Comparison of ENCODE assay signal across 12 cellular contexts in the genomic region with DNA sequence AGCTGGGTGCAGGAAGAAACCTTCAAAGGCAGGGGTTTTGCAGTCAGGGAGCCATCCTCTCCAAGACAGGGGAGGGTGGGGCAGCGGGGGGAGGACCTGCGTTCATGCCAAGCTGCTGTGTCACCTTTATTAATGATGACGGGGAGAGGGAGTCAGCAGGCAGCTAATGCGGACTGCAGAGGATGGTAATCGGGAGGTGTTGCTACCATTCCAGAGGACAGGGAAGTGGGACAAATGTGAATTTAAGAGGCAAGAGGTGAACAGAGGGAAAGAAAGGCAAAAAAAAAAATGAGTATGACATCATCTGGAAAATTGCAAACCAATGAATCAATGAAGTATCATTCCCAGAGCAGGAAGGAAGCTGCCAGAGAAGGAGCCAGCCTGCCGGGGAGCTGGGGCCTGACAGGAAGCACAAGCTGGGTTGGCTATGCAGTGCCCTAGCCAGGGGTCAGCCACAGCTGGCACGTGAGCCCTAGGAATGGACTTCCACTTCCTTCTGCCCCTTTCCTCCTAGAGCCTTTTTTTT. TPM values are rescaled to one million over a fixed set of nuclear protein-coding genes. Genes with fewer than 3 reads are reported as not detected.
DNase-seq lines count a peak whose midpoint lies in the region; ATAC-seq, FAIRE-seq and TF ChIP-seq lines count a peak whose summit lies in the region.
"Had no signal": no experiment of that assay in that cellular context is flagged by ENCODE, and none has a peak within 500 bp of the region (broad histone marks: within the 10 kb centered on the region; RNA-seq: fewer than 3 reads in every experiment).

No MANE protein-coding gene starts in this region.

- CTCF ChIA-PET in endothelial cell of umbilical vein (lab: Charles Lee): interaction anchor here (0.7 to 2.8 kb wide), 15 partner anchors 9 to 273 kb away, joined by 3 to 74 read pairs (median 4); a partner anchor contains a TSS

- no TSS peak for BruUV-seq in endothelial cell of umbilical vein (replicated peaks; lab: Mats Ljungman, UMichigan)

- H3K27ac ChIP-seq in endothelial cell of umbilical vein (ENCODE audit: insufficient read depth, low read depth, low read length) (peak overlapping the region; percentile 97), mesodermal cell (ENCODE audit: low read depth, low read length, severe bottlenecking) (peak overlapping the region; percentile 76), dorsolateral prefrontal cortex (no peak overlapping the region), gastroesophageal sphincter (no peak overlapping the region)
- H3K27ac ChIP-seq: transverse colon had no signal

- dilution Hi-C loops in endothelial cell of umbilical vein (cut with MboI; ENCODE audit: extremely low pct_ligation_motif_present, low sequenced_read_pairs): no loop called here

- H3K9ac ChIP-seq in endothelial cell of umbilical vein (replicated peaks; ENCODE audit: extremely low read depth, insufficient read depth, low read length): peak overlapping the region; percentile 77

- no peaks in the 10 kb centered on the region for H3K9me1 ChIP-seq in endothelial cell of umbilical vein (replicated peaks; ENCODE audit: control insufficient read depth, extremely low read depth, insufficient read depth, low read length)

- peaks cover 91% of the 10 kb centered on the region for H3K79me2 ChIP-seq in endothelial cell of umbilical vein (ENCODE audit: control insufficient read depth, insufficient read depth, low read length)

- H3K36me3 ChIP-seq in endothelial cell of umbilical vein (ENCODE audit: control insufficient read depth in 2 of 2, extremely low read depth in 1 of 2, insufficient read depth in 2 of 2, low read length in 2 of 2) (no peaks in the 10 kb centered on the region), mesodermal cell (ENCODE audit: control insufficient read depth, insufficient read depth, low read length) (no peaks in the 10 kb centered on the region), gastroesophageal sphincter (no peaks in the 10 kb centered on the region)
- H3K36me3 ChIP-seq: transverse colon had no signal

- peak overlapping the region; percentile 55 for H3K4me2 ChIP-seq in endothelial cell of umbilical vein (ENCODE audit: insufficient read depth, low read length)

- H3K9me3 ChIP-seq in endothelial cell of umbilical vein (replicated peaks; ENCODE audit: control insufficient read depth, insufficient read depth, low read length) (no peaks in the 10 kb centered on the region), mesodermal cell (ENCODE audit: control insufficient read depth, low read length) (no peaks in the 10 kb centered on the region), gastroesophageal sphincter (no peaks in the 10 kb centered on the region)
- H3K9me3 ChIP-seq: transverse colon had no signal

- intact Hi-C loops in endothelial cell of umbilical vein (cut with micrococcal nuclease) (loop anchor here (1.0 to 5.0 kb wide), 3 partner anchors 25 to 1394 kb away; a partner anchor contains a TSS), dorsolateral prefrontal cortex (cut with DNase I) (no loop called here)

- H3K27me3 ChIP-seq in endothelial cell of umbilical vein (ENCODE audit: control insufficient read depth in 2 of 2, insufficient read depth in 2 of 2, low read length in 2 of 2): no peaks in the 10 kb centered on the region
- H3K27me3 ChIP-seq in dorsolateral prefrontal cortex: peaks cover 0 to 3% (median 0%) of the 10 kb centered on the region in 45 donors
- peaks cover 28% of the 10 kb centered on the region for H3K27me3 ChIP-seq in gastroesophageal sphincter
- H3K27me3 ChIP-seq: transverse colon had no signal

- 36 to 57% methylated on average over 5 to 7 of the region's 7 CpGs for WGBS in mesodermal cell (ENCODE audit: insufficient coverage in 2 of 2), 2 experiments
- 12 to 31% methylated on average over 2 to 3 of the region's 7 CpGs for WGBS in gastroesophageal sphincter (ENCODE audit: low coverage in 1 of 2), 2 donors

- POLR2A ChIA-PET in endothelial cell of umbilical vein (lab: Charles Lee): interaction anchor here (0.6 to 1.1 kb wide), 4 partner anchors 9 to 274 kb away, joined by 3 to 8 read pairs (median 4); a partner anchor contains a TSS

- peak; percentile 77 for TF ChIP-seq POLR2A in endothelial cell of umbilical vein (IDR thresholded peaks at IDR 0.05; ENCODE audit: low read depth, low read length)
- TF ChIP-seq POLR2A in gastroesophageal sphincter (IDR thresholded peaks at IDR 0.05): no peak

- H4K20me1 ChIP-seq in endothelial cell of umbilical vein (replicated peaks; ENCODE audit: control insufficient read depth, extremely low read depth, insufficient read depth, low read length): no peaks in the 10 kb centered on the region

- no peak overlapping the region for H2AFZ ChIP-seq in endothelial cell of umbilical vein (ENCODE audit: low read depth, low read length)

- DNase-seq in AG09319 (ENCODE audit: extremely low read depth, low read depth) (peak; percentile 28), NCI-H226 (peak; percentile 79), endothelial cell of umbilical vein (ENCODE audit: low read depth, low spot score) (peak; percentile 85), dorsolateral prefrontal cortex (no peak)
- DNase-seq: NCI-H1694, transverse colon had no signal

- H3K4me1 ChIP-seq in endothelial cell of umbilical vein (ENCODE audit: control insufficient read depth, extremely low read depth, insufficient read depth, low read length) (peaks cover 58% of the 10 kb centered on the region), mesodermal cell (ENCODE audit: control insufficient read depth, insufficient read depth, low read length, poor library complexity, severe bottlenecking) (peaks cover 38% of the 10 kb centered on the region), gastroesophageal sphincter (no peaks in the 10 kb centered on the region)
- H3K4me1 ChIP-seq: transverse colon had no signal

- TF ChIP-seq CTCF in AG09319 (IDR thresholded peaks at IDR 0.05; ENCODE audit: low read depth, low read length): no peak
- no peak for TF ChIP-seq CTCF in endothelial cell of umbilical vein (IDR thresholded peaks at IDR 0.05; ENCODE audit: extremely low read depth in 1 of 2, insufficient read depth in 1 of 2, low read depth in 1 of 2, low read length in 2 of 2)
- no peak for TF ChIP-seq CTCF in dorsolateral prefrontal cortex (IDR thresholded peaks at IDR 0.05 in 54 of 56, conservative IDR thresholded peaks at IDR 0.05 in 2 of 56; ENCODE audit: low read depth in 1 of 56, partially characterized antibody in 56 of 56)
- TF ChIP-seq CTCF in gastroesophageal sphincter (IDR thresholded peaks at IDR 0.05): no peak

- no peak for TF ChIP-seq EP300 in gastroesophageal sphincter (IDR thresholded peaks at IDR 0.05)

- no peak for ATAC-seq in HG03280 (IDR thresholded peaks at IDR 0.05; ENCODE audit: unreplicated experiment)
- no peak for ATAC-seq in gastroesophageal sphincter
- ATAC-seq in GM21717 (IDR thresholded peaks at IDR 0.05; ENCODE audit: unreplicated experiment): no peak

- H3K4me3 ChIP-seq in endothelial cell of umbilical vein (replicated peaks in 1 of 3; ENCODE audit: insufficient read depth in 1 of 3, low read depth in 1 of 3, low read length in 3 of 3) (no peak overlapping the region), mesodermal cell (ENCODE audit: extremely low read depth, insufficient read depth, low read length, poor library complexity, severe bottlenecking) (no peak overlapping the region), dorsolateral prefrontal cortex (no peak overlapping the region), gastroesophageal sphincter (no peak overlapping the region)
- H3K4me3 ChIP-seq: transverse colon had no signal

- FAIRE-seq in endothelial cell of umbilical vein (lab: Jason Lieb, UNC): peak; percentile 96
- FAIRE-seq: D721Med had no signal

TF ChIP-seq in endothelial cell of umbilical vein, 7 proteins besides CTCF, POLR2A, EP300 and RAD21:
- TF ChIP-seq EZH2 (IDR thresholded peaks at IDR 0.05; ENCODE audit: borderline replicate concordance, low read depth, low read length, severe bottlenecking) (no peak), POLR2AphosphoS5 (IDR thresholded peaks at IDR 0.05; ENCODE audit: insufficient read depth, low read depth, low read length) (peak; percentile 98), GATA2 (IDR thresholded peaks at IDR 0.05; ENCODE audit: insufficient read depth, insufficient read length, low read depth, low read length) (peak; percentile 63), MYC (IDR thresholded peaks at IDR 0.05; ENCODE audit: low read depth, low read length) (peak; percentile 27), FOS (IDR thresholded peaks at IDR 0.05; ENCODE audit: borderline replicate concordance, insufficient read depth, low read length) (peak; percentile 86), JUN (IDR thresholded peaks at IDR 0.05; ENCODE audit: borderline replicate concordance, insufficient read depth, insufficient read length, low read depth) (peak; percentile 93)
- TF ChIP-seq, protein P1, sequence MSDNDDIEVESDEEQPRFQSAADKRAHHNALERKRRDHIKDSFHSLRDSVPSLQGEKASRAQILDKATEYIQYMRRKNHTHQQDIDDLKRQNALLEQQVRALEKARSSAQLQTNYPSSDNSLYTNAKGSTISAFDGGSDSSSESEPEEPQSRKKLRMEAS (IDR thresholded peaks at IDR 0.05; ENCODE audit: insufficient read depth, insufficient read length): peak; percentile 52

RNA-seq across cellular contexts. Expression of a gene that starts 9.3 kb away (rescaled TPM):
- total RNA-seq in endothelial cell of umbilical vein: 8.2 and 9.9 TPM in 2 replicates
- 12.6 and 17.1 TPM in 2 replicates for polyA plus RNA-seq in endothelial cell of umbilical vein
- polyA plus RNA-seq in endothelial cell of umbilical vein (2011; cell fraction: cytosol; rRNA removed): 11.0 and 18.9 TPM in 2 replicates
- 14.4 and 19.4 TPM in 2 replicates for polyA plus RNA-seq in endothelial cell of umbilical vein (2011; cell fraction: nucleus; rRNA removed)
- polyA plus RNA-seq in endothelial cell of umbilical vein (2012): 12.8 and 20.5 TPM in 2 replicates
- polyA minus RNA-seq in endothelial cell of umbilical vein: 8.4 and 9.0 TPM in 2 replicates
- polyA minus RNA-seq in endothelial cell of umbilical vein (2011; cell fraction: cytosol; rRNA and poly(A)+ RNA removed): not detected
- 9.1 and 14.4 TPM in 2 replicates for polyA minus RNA-seq in endothelial cell of umbilical vein (2011; cell fraction: nucleus; rRNA and poly(A)+ RNA removed)
- 8.0 TPM for polyA plus RNA-seq in mesodermal cell (2013, experiment 1 of 2)
- 7.0 TPM for polyA plus RNA-seq in mesodermal cell (2013, experiment 2 of 2)
- 10 to 100 TPM in 11 of 120 experiments, 1 to 10 TPM in 109; 3.2 to 17.3 (median 6.9) TPM for total RNA-seq in dorsolateral prefrontal cortex
- total RNA-seq in gastroesophageal sphincter: not detected
- total RNA-seq: activated naive CD4-positive, alpha-beta T cell treated with anti-CD3 and anti-CD28 coated beads, Interleukin-2, amount 50 U/mL, for 72 hours; transverse colon had no signal

Comparison
In these comparisons a context has a peak if more than half of its experiments do, and no peak if none do; other contexts are left out.
1. DNase-seq: peak in AG09319 (single experiment), NCI-H226 (single experiment) and endothelial cell of umbilical vein (single experiment); none in dorsolateral prefrontal cortex (0 of 10).
2. H3K27ac ChIP-seq: peak in endothelial cell of umbilical vein (single experiment) and mesodermal cell (single experiment); none in dorsolateral prefrontal cortex (0 of 59) and gastroesophageal sphincter (0 of 4).